In the genomic region with DNA sequence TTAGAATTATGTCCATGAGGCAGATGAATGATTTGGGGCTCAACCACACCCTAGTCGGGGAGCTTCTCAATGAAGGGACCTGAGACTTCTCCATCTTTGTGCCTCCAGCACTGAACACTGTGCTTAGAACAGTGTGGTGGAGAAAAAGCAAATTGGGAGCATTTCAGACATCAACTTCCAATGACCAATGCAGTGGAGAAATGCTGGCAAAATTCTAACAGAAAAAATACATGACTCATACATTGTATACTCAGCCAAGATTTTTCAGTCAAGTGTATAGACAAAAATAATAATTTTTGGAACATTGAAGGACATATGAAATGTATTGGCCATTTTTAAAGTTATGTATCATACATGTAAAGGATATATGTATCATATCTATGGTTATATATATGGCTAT, we compare ENCODE assay signal across 13 cellular contexts.
DNase-seq lines count a peak whose midpoint lies in the region; ATAC-seq and TF ChIP-seq lines count a peak whose summit lies in the region.
"Had no signal": no experiment of that assay in that cellular context is flagged by ENCODE, and none has a peak within 500 bp of the region (broad histone marks: within the 10 kb centered on the region; RNA-seq: fewer than 3 reads in every experiment).

No MANE protein-coding gene starts in this region.

- POLR2A ChIA-PET in naive thymus-derived CD4-positive, alpha-beta T cell (lab: Charles Lee), result no interaction called here

- no peak overlapping the region for H3K4me3 ChIP-seq in epithelial cell of esophagus (ENCODE audit: low read length)
- no peak overlapping the region for H3K4me3 ChIP-seq in fibroblast of the aortic adventitia (ENCODE audit: low read depth, low read length)
- H3K4me3 ChIP-seq in naive thymus-derived CD4-positive, alpha-beta T cell (ENCODE audit: low read length), result no peak overlapping the region
- H3K4me3 ChIP-seq: HAP-1 had no signal

- no peak for TF ChIP-seq CTCF in epithelial cell of esophagus (IDR thresholded peaks at IDR 0.05; ENCODE audit: insufficient read depth, low read depth, low read length, missing control alignments)
- no peak for TF ChIP-seq CTCF in fibroblast of the aortic adventitia (IDR thresholded peaks at IDR 0.05; ENCODE audit: insufficient read depth, low read length)

- peaks cover 0 to 5% of the 10 kb centered on the region in 2 donors for H3K27me3 ChIP-seq in naive thymus-derived CD4-positive, alpha-beta T cell (ENCODE audit: control insufficient read depth in 2 of 2, insufficient read depth in 2 of 2, low read length in 2 of 2)

- H3K27me3 Mint-ChIP-seq in activated T-cell treated with anti-CD3 and anti-CD28 coated beads, Interleukin-2, amount 50 U/mL, for 72 hours (ENCODE audit: low read depth), result no peaks in the 10 kb centered on the region
- H3K27me3 Mint-ChIP-seq in naive thymus-derived CD4-positive, alpha-beta T cell, result peaks cover 0 to 28% (median 16%) of the 10 kb centered on the region in 5 donors

- no peak overlapping the region for H3K27ac Mint-ChIP-seq in activated T-cell treated with anti-CD3 and anti-CD28 coated beads, Interleukin-2, amount 50 U/mL, for 72 hours
- H3K27ac Mint-ChIP-seq in naive thymus-derived CD4-positive, alpha-beta T cell, result no peak overlapping the region
- H3K27ac Mint-ChIP-seq: CD4-positive, alpha-beta T cell had no signal

- H3K4me1 ChIP-seq in naive thymus-derived CD4-positive, alpha-beta T cell (ENCODE audit: control insufficient read depth in 2 of 2, insufficient read depth in 2 of 2, low read length in 2 of 2), result no peaks in the 10 kb centered on the region
- H3K4me1 ChIP-seq: Caco-2, HAP-1 had no signal

- H3K9me3 ChIP-seq in naive thymus-derived CD4-positive, alpha-beta T cell (ENCODE audit: control insufficient read depth in 2 of 3, low read length in 3 of 3), result no peaks in the 10 kb centered on the region
- H3K9me3 ChIP-seq: Caco-2, HAP-1 had no signal

- no peaks in the 10 kb centered on the region for H3K9me3 Mint-ChIP-seq in activated T-cell treated with anti-CD3 and anti-CD28 coated beads, Interleukin-2, amount 50 U/mL, for 72 hours
- H3K9me3 Mint-ChIP-seq in naive thymus-derived CD4-positive, alpha-beta T cell, result peaks cover 0 to 5% (median 0%) of the 10 kb centered on the region in 11 donors
- H3K9me3 Mint-ChIP-seq: CD4-positive, alpha-beta T cell had no signal

- H3K4me3 Mint-ChIP-seq in activated T-cell treated with anti-CD3 and anti-CD28 coated beads, Interleukin-2, amount 50 U/mL, for 72 hours, result no peak overlapping the region
- no peak overlapping the region for H3K4me3 Mint-ChIP-seq in naive thymus-derived CD4-positive, alpha-beta T cell
- H3K4me3 Mint-ChIP-seq: CD4-positive, alpha-beta T cell had no signal

- CTCF ChIA-PET in naive thymus-derived CD4-positive, alpha-beta T cell (lab: Charles Lee), result no interaction called here

- intact Hi-C loops in naive thymus-derived CD4-positive, alpha-beta T cell (cut with micrococcal nuclease), result no loop called here

- ATAC-seq in activated T-cell treated with anti-CD3 and anti-CD28 coated beads, Interleukin-2, amount 50 U/mL, for 72 hours (replicated peaks in 1 of 2), result no peak
- ATAC-seq in naive thymus-derived CD4-positive, alpha-beta T cell, result no peak
- no peak for ATAC-seq in GM18867 (IDR thresholded peaks at IDR 0.05; ENCODE audit: unreplicated experiment)

- H3K36me3 Mint-ChIP-seq in activated T-cell treated with anti-CD3 and anti-CD28 coated beads, Interleukin-2, amount 50 U/mL, for 72 hours (ENCODE audit: insufficient read depth in 2 of 2), result no peaks in the 10 kb centered on the region
- no peaks in the 10 kb centered on the region for H3K36me3 Mint-ChIP-seq in naive thymus-derived CD4-positive, alpha-beta T cell

- peak; percentile 24 for DNase-seq in HCEC 1CT
- peak; percentile 1 for DNase-seq in epithelial cell of esophagus (ENCODE audit: low read depth)
- peak; percentile 14 for DNase-seq in fibroblast of the aortic adventitia (ENCODE audit: low read depth)
- DNase-seq in activated T-cell treated with anti-CD3 and anti-CD28 coated beads, Interleukin-2, amount 50 U/mL, for 72 hours, result no peak
- no peak for DNase-seq in naive thymus-derived CD4-positive, alpha-beta T cell
- DNase-seq in midbrain (lab: John Stamatoyannopoulos, UW), result no peak
- DNase-seq: ACHN; AML-193; Caco-2; CD4-positive, alpha-beta T cell had no signal

- H3K4me1 Mint-ChIP-seq in activated T-cell treated with anti-CD3 and anti-CD28 coated beads, Interleukin-2, amount 50 U/mL, for 72 hours (ENCODE audit: low read depth), result no peaks in the 10 kb centered on the region
- H3K4me1 Mint-ChIP-seq in naive thymus-derived CD4-positive, alpha-beta T cell, result no peaks in the 10 kb centered on the region

- H3K36me3 ChIP-seq in naive thymus-derived CD4-positive, alpha-beta T cell (ENCODE audit: control insufficient read depth in 2 of 3, insufficient read depth in 3 of 3, low read length in 3 of 3), result no peaks in the 10 kb centered on the region
- H3K36me3 ChIP-seq: HAP-1 had no signal

- no peak overlapping the region for H3K27ac ChIP-seq in naive thymus-derived CD4-positive, alpha-beta T cell (ENCODE audit: low read depth, low read length)
- H3K27ac ChIP-seq: C4-2B had no signal

Comparison
In these comparisons a context has a peak if more than half of its experiments do, and no peak if none do; other contexts are left out.
1. DNase-seq: peak in HCEC 1CT (single experiment), epithelial cell of esophagus (single experiment) and fibroblast of the aortic adventitia (single experiment); none in activated T-cell treated with anti-CD3 and anti-CD28 coated beads, Interleukin-2, amount 50 U/mL, for 72 hours (0 of 2), naive thymus-derived CD4-positive, alpha-beta T cell (0 of 9) and midbrain (single experiment).